Comparison of ENCODE assay signal across 17 cellular contexts in the genomic region with DNA sequence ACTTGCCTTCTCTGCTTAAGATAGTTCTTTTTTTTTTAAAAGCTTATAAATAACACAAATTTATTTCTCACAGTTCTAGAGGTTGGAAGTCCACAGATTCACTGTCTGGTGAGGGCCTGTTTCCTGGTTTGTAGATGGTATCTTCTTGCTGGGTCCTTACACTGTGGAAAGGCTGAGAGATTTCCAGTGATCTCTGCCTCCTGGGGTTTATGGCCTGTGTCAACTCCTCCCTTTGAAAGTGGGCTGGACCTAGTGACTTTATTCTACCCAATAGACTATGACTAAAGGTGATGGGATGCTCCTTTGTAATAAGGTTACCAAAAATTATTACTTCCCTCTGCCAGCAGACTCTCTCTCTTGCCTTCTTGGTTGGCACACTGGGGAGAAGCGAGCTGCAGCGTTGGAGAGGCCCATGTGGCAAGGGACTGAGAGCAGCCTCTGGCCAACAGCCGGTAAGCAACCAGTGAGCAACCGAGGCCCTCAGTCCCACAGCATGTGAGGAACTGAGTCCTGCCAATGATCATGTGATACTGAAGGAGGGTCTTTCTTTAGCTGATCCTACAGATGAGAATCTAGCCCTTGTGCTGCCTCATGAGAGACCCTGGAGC. TPM values are rescaled to one million over a fixed set of nuclear protein-coding genes. Genes with fewer than 3 reads are reported as not detected.
DNase-seq lines count a peak whose midpoint lies in the region; ATAC-seq and TF ChIP-seq lines count a peak whose summit lies in the region.
"Had no signal": no experiment of that assay in that cellular context is flagged by ENCODE, and none has a peak within 500 bp of the region (broad histone marks: within the 10 kb centered on the region; RNA-seq: fewer than 3 reads in every experiment).

No MANE protein-coding gene starts in this region.

- H3K27me3 Mint-ChIP-seq in activated CD4-positive, alpha-beta memory T cell treated with anti-CD3 and anti-CD28 coated beads, Interleukin-2, amount 10 ng/mL, durations not matched to agents 7 days and 5 days, result no peaks in the 10 kb centered on the region
- no peaks in the 10 kb centered on the region for H3K27me3 Mint-ChIP-seq in activated CD4-positive, alpha-beta memory T cell treated with anti-CD3 and anti-CD28 coated beads for 36 hours
- H3K27me3 Mint-ChIP-seq in IgD-negative memory B cell (no peaks in the 10 kb centered on the region), memory B cell (no peaks in the 10 kb centered on the region)
- no peaks in the 10 kb centered on the region for H3K27me3 Mint-ChIP-seq in stimulated activated memory B cell treated with anti-CD40 and anti-IgM and Interleukin-4, amounts not matched to agents 10 μg/mL and 1 μg/mL and 100 μg/mL, for 72 hours

- POLR2A ChIA-PET in activated CD4-positive, alpha-beta memory T cell treated with anti-CD3 and anti-CD28 coated beads, Interleukin-2, amount 10 ng/mL, durations not matched to agents 7 days and 5 days (lab: Charles Lee), result interaction anchor here (0.7 to 20.2 kb wide), 6 partner anchors 9 to 115 kb away, joined by 4 to 393 read pairs (median 34); a partner anchor contains a TSS
- POLR2A ChIA-PET in activated CD4-positive, alpha-beta memory T cell treated with anti-CD3 and anti-CD28 coated beads for 36 hours (lab: Charles Lee), result no interaction called here

- no peaks in the 10 kb centered on the region for H3K27me3 ChIP-seq in prostate gland (replicated peaks; ENCODE audit: insufficient read depth)
- no peaks in the 10 kb centered on the region for H3K27me3 ChIP-seq in suprapubic skin
- H3K27me3 ChIP-seq: SJCRH30 had no signal

- TF ChIP-seq POLR2A in prostate gland (IDR thresholded peaks at IDR 0.05) (no peak), suprapubic skin (IDR thresholded peaks at IDR 0.05) (no peak)

- 95% methylated on average over 4 of the region's 4 CpGs for WGBS in prostate gland
- WGBS in suprapubic skin, result 93% methylated on average over 4 of the region's 4 CpGs

- H3K27ac ChIP-seq in prostate gland (no peak overlapping the region), suprapubic skin (no peak overlapping the region)
- H3K27ac ChIP-seq: PC-9, SJCRH30 had no signal

- intact Hi-C loops in activated CD4-positive, alpha-beta memory T cell treated with anti-CD3 and anti-CD28 coated beads for 36 hours (cut with micrococcal nuclease), result no loop called here
- intact Hi-C loops in prostate gland (cut with DNase I), result no loop called here

- no peak for DNase-seq in activated CD4-positive, alpha-beta memory T cell treated with anti-CD3 and anti-CD28 coated beads, Interleukin-2, amount 10 ng/mL, durations not matched to agents 7 days and 5 days
- no peak for DNase-seq in activated CD4-positive, alpha-beta memory T cell treated with anti-CD3 and anti-CD28 coated beads for 36 hours
- no peak for DNase-seq in memory B cell (ENCODE audit: low spot score in 2 of 2)
- DNase-seq in prostate gland (ENCODE audit: low spot score), result no peak
- DNase-seq in suprapubic skin (ENCODE audit: low spot score in 2 of 2), result no peak
- DNase-seq: C1 segment of cervical spinal cord, DMS79, NCI-H1417, NCI-H187 treated with DMSO at 0.1 percent for 48 hours, NCI-H226, NCI-H524, NCI-H82, PC-9, SJCRH30 had no signal

- H3K4me3 Mint-ChIP-seq in activated CD4-positive, alpha-beta memory T cell treated with anti-CD3 and anti-CD28 coated beads, Interleukin-2, amount 10 ng/mL, durations not matched to agents 7 days and 5 days, result no peak overlapping the region
- H3K4me3 Mint-ChIP-seq in activated CD4-positive, alpha-beta memory T cell treated with anti-CD3 and anti-CD28 coated beads for 36 hours, result no peak overlapping the region
- H3K4me3 Mint-ChIP-seq in IgD-negative memory B cell, result no peak overlapping the region
- H3K4me3 Mint-ChIP-seq in memory B cell, result no peak overlapping the region
- H3K4me3 Mint-ChIP-seq in stimulated activated memory B cell treated with anti-CD40 and anti-IgM and Interleukin-4, amounts not matched to agents 10 μg/mL and 1 μg/mL and 100 μg/mL, for 72 hours, result no peak overlapping the region

- H3K9me3 Mint-ChIP-seq in activated CD4-positive, alpha-beta memory T cell treated with anti-CD3 and anti-CD28 coated beads, Interleukin-2, amount 10 ng/mL, durations not matched to agents 7 days and 5 days, result no peaks in the 10 kb centered on the region
- H3K9me3 Mint-ChIP-seq in activated CD4-positive, alpha-beta memory T cell treated with anti-CD3 and anti-CD28 coated beads for 36 hours, result no peaks in the 10 kb centered on the region
- H3K9me3 Mint-ChIP-seq in IgD-negative memory B cell (no peaks in the 10 kb centered on the region), memory B cell (no peaks in the 10 kb centered on the region)
- no peaks in the 10 kb centered on the region for H3K9me3 Mint-ChIP-seq in stimulated activated memory B cell treated with anti-CD40 and anti-IgM and Interleukin-4, amounts not matched to agents 10 μg/mL and 1 μg/mL and 100 μg/mL, for 72 hours

- H3K9me3 ChIP-seq in prostate gland (no peaks in the 10 kb centered on the region), suprapubic skin (no peaks in the 10 kb centered on the region)
- H3K9me3 ChIP-seq: SJCRH30 had no signal

- CTCF ChIA-PET in activated CD4-positive, alpha-beta memory T cell treated with anti-CD3 and anti-CD28 coated beads, Interleukin-2, amount 10 ng/mL, durations not matched to agents 7 days and 5 days (lab: Charles Lee), result interaction anchor here (1.2 kb wide), 1 partner anchor 11 kb away, joined by 4 read pairs; no protein-coding TSS in a partner anchor
- CTCF ChIA-PET in activated CD4-positive, alpha-beta memory T cell treated with anti-CD3 and anti-CD28 coated beads for 36 hours (lab: Charles Lee), result interaction anchor here (0.9 to 3.6 kb wide), 3 partner anchors 10 to 265 kb away, joined by 3 to 17 read pairs (median 10); no protein-coding TSS in a partner anchor

- ATAC-seq in memory B cell (ENCODE audit: low read depth) (no peak), HG03280 (IDR thresholded peaks at IDR 0.05; ENCODE audit: unreplicated experiment) (no peak)
- ATAC-seq in stimulated activated memory B cell treated with anti-CD40 and anti-IgM and Interleukin-4, amounts not matched to agents 10 μg/mL and 1 μg/mL and 100 μg/mL, for 72 hours, result no peak

- no peak for TF ChIP-seq EP300 in suprapubic skin (IDR thresholded peaks at IDR 0.05)

- H3K4me1 Mint-ChIP-seq in activated CD4-positive, alpha-beta memory T cell treated with anti-CD3 and anti-CD28 coated beads, Interleukin-2, amount 10 ng/mL, durations not matched to agents 7 days and 5 days, result peaks cover 77% of the 10 kb centered on the region
- H3K4me1 Mint-ChIP-seq in activated CD4-positive, alpha-beta memory T cell treated with anti-CD3 and anti-CD28 coated beads for 36 hours (ENCODE audit: low read depth), result peaks cover 30% of the 10 kb centered on the region
- H3K4me1 Mint-ChIP-seq in IgD-negative memory B cell, result peaks cover 17 to 34% (median 29%) of the 10 kb centered on the region in 3 donors
- H3K4me1 Mint-ChIP-seq in memory B cell, result peaks cover 32% of the 10 kb centered on the region
- H3K4me1 Mint-ChIP-seq in stimulated activated memory B cell treated with anti-CD40 and anti-IgM and Interleukin-4, amounts not matched to agents 10 μg/mL and 1 μg/mL and 100 μg/mL, for 72 hours, result peaks cover 46% of the 10 kb centered on the region

- no peak for TF ChIP-seq CTCF in prostate gland (IDR thresholded peaks at IDR 0.05)
- no peak for TF ChIP-seq CTCF in suprapubic skin (IDR thresholded peaks at IDR 0.05)

- H3K36me3 Mint-ChIP-seq in activated CD4-positive, alpha-beta memory T cell treated with anti-CD3 and anti-CD28 coated beads, Interleukin-2, amount 10 ng/mL, durations not matched to agents 7 days and 5 days (ENCODE audit: low read depth), result peaks cover 8% of the 10 kb centered on the region
- H3K36me3 Mint-ChIP-seq in activated CD4-positive, alpha-beta memory T cell treated with anti-CD3 and anti-CD28 coated beads for 36 hours, result no peaks in the 10 kb centered on the region
- H3K36me3 Mint-ChIP-seq in IgD-negative memory B cell (no peaks in the 10 kb centered on the region), memory B cell (no peaks in the 10 kb centered on the region)
- H3K36me3 Mint-ChIP-seq in stimulated activated memory B cell treated with anti-CD40 and anti-IgM and Interleukin-4, amounts not matched to agents 10 μg/mL and 1 μg/mL and 100 μg/mL, for 72 hours, result no peaks in the 10 kb centered on the region

- H3K36me3 ChIP-seq in prostate gland, result no peaks in the 10 kb centered on the region
- no peaks in the 10 kb centered on the region for H3K36me3 ChIP-seq in suprapubic skin
- H3K36me3 ChIP-seq: SJCRH30 had no signal

- H3K4me3 ChIP-seq in prostate gland (no peak overlapping the region), suprapubic skin (no peak overlapping the region)
- H3K4me3 ChIP-seq: PC-9, SJCRH30 had no signal

- peak overlapping the region; percentile 52 for H3K27ac Mint-ChIP-seq in activated CD4-positive, alpha-beta memory T cell treated with anti-CD3 and anti-CD28 coated beads, Interleukin-2, amount 10 ng/mL, durations not matched to agents 7 days and 5 days
- no peak overlapping the region for H3K27ac Mint-ChIP-seq in activated CD4-positive, alpha-beta memory T cell treated with anti-CD3 and anti-CD28 coated beads for 36 hours
- H3K27ac Mint-ChIP-seq in IgD-negative memory B cell, result peak overlapping the region in 2 of 3 donors; percentile 13 to 71
- H3K27ac Mint-ChIP-seq in memory B cell, result peak overlapping the region; percentile 38
- peak overlapping the region; percentile 78 for H3K27ac Mint-ChIP-seq in stimulated activated memory B cell treated with anti-CD40 and anti-IgM and Interleukin-4, amounts not matched to agents 10 μg/mL and 1 μg/mL and 100 μg/mL, for 72 hours

- H3K4me1 ChIP-seq in prostate gland (replicated peaks) (no peaks in the 10 kb centered on the region), suprapubic skin (peaks cover 30% of the 10 kb centered on the region)
- H3K4me1 ChIP-seq: SJCRH30 had no signal

RNA-seq across cellular contexts. Expression of a gene that starts 14.0 kb away (rescaled TPM):
- total RNA-seq in activated CD4-positive, alpha-beta memory T cell treated with anti-CD3 and anti-CD28 coated beads, Interleukin-2, amount 10 ng/mL, durations not matched to agents 7 days and 5 days, result 100 to 1,000 TPM; 157 TPM
- 100 to 1,000 TPM; 154 to 162 TPM for total RNA-seq in activated CD4-positive, alpha-beta memory T cell treated with anti-CD3 and anti-CD28 coated beads for 36 hours
- 52.9 TPM for polyA plus RNA-seq in IgD-negative memory B cell
- 100 to 1,000 TPM; 143 to 220 TPM for total RNA-seq in prostate gland
- 10 to 100 TPM; 77.1 to 95.3 (median 88.6) TPM for total RNA-seq in suprapubic skin

RNA-seq across cellular contexts. Expression of a gene that starts 43.3 kb away (rescaled TPM):
- 10 to 100 TPM; 45.7 to 50.1 TPM for total RNA-seq in activated CD4-positive, alpha-beta memory T cell treated with anti-CD3 and anti-CD28 coated beads, Interleukin-2, amount 10 ng/mL, durations not matched to agents 7 days and 5 days
- total RNA-seq in activated CD4-positive, alpha-beta memory T cell treated with anti-CD3 and anti-CD28 coated beads for 36 hours, result 10 to 100 TPM; 58.4 to 61.5 TPM
- 40.1 TPM for polyA plus RNA-seq in IgD-negative memory B cell
- total RNA-seq in prostate gland (10 to 100 TPM; 29.1 to 34.9 TPM), suprapubic skin (10 to 100 TPM; 25.1 to 34.5 (median 32.7) TPM)

RNA-seq across cellular contexts. Expression of a gene that starts 51.7 kb away (rescaled TPM):
- total RNA-seq in activated CD4-positive, alpha-beta memory T cell treated with anti-CD3 and anti-CD28 coated beads, Interleukin-2, amount 10 ng/mL, durations not matched to agents 7 days and 5 days, result 100 to 1,000 TPM; 321 to 322 TPM
- 100 to 1,000 TPM; 342 to 348 TPM for total RNA-seq in activated CD4-positive, alpha-beta memory T cell treated with anti-CD3 and anti-CD28 coated beads for 36 hours
- polyA plus RNA-seq in IgD-negative memory B cell, result 790 TPM
- total RNA-seq in prostate gland, result 100 to 1,000 TPM; 339 to 523 TPM
- total RNA-seq in suprapubic skin, result 100 to 1,000 TPM; 361 to 504 (median 408) TPM
